8 cellular contexts compared by ENCODE assay signal in genomic region chr5:181188700-181189362, GRCh38. TPM values are rescaled to one million over a fixed set of nuclear protein-coding genes. Genes with fewer than 3 reads are reported as not detected.
A peak's percentile ranks its signal among the peaks of the same experiment; 100 is the strongest.
DNase-seq lines count a peak whose midpoint lies in the region; ATAC-seq and TF ChIP-seq lines count a peak whose summit lies in the region.

No MANE protein-coding gene starts in this region.

- H3K27me3 ChIP-seq in MG63, result no peaks in the 10 kb centered on the region
- H3K27me3 ChIP-seq in aorta (ENCODE audit: control insufficient read depth in 1 of 2, insufficient read depth in 2 of 2, low read length in 1 of 2), result no peaks in the 10 kb centered on the region

- H3K4me1 ChIP-seq in aorta (ENCODE audit: control insufficient read depth in 1 of 2, insufficient read depth in 2 of 2, low read length in 2 of 2), result no peaks in the 10 kb centered on the region

- H3K4me3 ChIP-seq in MG63 (peak overlapping the region; percentile 87), aorta (ENCODE audit: low read length in 2 of 2) (peak overlapping the region; percentile 75 to 86)

- H3K9me3 ChIP-seq in MG63 (no peaks in the 10 kb centered on the region), aorta (ENCODE audit: control insufficient read depth, low read length) (no peaks in the 10 kb centered on the region)

- WGBS in aorta, 2 donors, result 0% methylated on average over 35 of the region's 35 CpGs

- peak overlapping the region; percentile 60 for H3K27ac ChIP-seq in C4-2B
- peak overlapping the region in 1 of 2 donors; percentile 52 for H3K27ac ChIP-seq in aorta (ENCODE audit: low read depth in 1 of 2, low read length in 2 of 2)

- intact Hi-C loops in head of caudate nucleus (cut with DNase I), result no loop called here
- intact Hi-C loops in posterior vena cava (cut with DNase I), result loop anchor here in 1 of 2 donors (10.0 kb wide), 1 partner anchor 56 kb away; the partner anchor contains the start of gene RACK1
- intact Hi-C loops in aorta (cut with DNase I), result loop anchor here (1.0 to 10.0 kb wide), 5 partner anchors 17 to 76 kb away; partner anchors contain the start of gene TRIM52 (in 1 of the 2)

- TF ChIP-seq CTCF in C4-2B (conservative IDR thresholded peaks at IDR 0.05), result no peak

- peak; percentile 78 for DNase-seq in MG63
- peak; percentile 66 for DNase-seq in activated effector memory CD4-positive, alpha-beta T cell treated with Interleukin-2 at 50 U/mL for 16 hours
- peak; percentile 48 to 94 (median 80) for DNase-seq in head of caudate nucleus
- peak; percentile 85 for DNase-seq in posterior vena cava (ENCODE audit: low spot score)
- DNase-seq in aorta, result peak; percentile 78 to 81

- H3K36me3 ChIP-seq in MG63, result no peaks in the 10 kb centered on the region; the same call in 1 of the 2 replicates
- no peaks in the 10 kb centered on the region for H3K36me3 ChIP-seq in aorta (ENCODE audit: control insufficient read depth in 1 of 2, insufficient read depth in 2 of 2, low read length in 1 of 2)

- ATAC-seq in aorta (ENCODE audit: low FRiP score), result peak; percentile 74
- ATAC-seq in GM19463 (IDR thresholded peaks at IDR 0.05; ENCODE audit: unreplicated experiment), result no peak
- no peak for ATAC-seq in GM19395 (IDR thresholded peaks at IDR 0.05; ENCODE audit: unreplicated experiment)

RNA-seq across cellular contexts. Expression of gene TRIM7, which starts 16.2 kb away (rescaled TPM):
- total RNA-seq in MG63 (2014; rRNA removed; shearing (Covaris generic); ENCODE audit: low replicate concordance), result 15.6 and 22.6 TPM in 2 replicates
- total RNA-seq in posterior vena cava (1 to 10 TPM; 3.1 to 3.5 TPM), aorta (1 to 10 TPM; 3.0 to 6.9 TPM)
- polyA plus RNA-seq in aorta, result 1 to 10 TPM; 4.3 to 6.3 TPM

RNA-seq across cellular contexts. Expression of gene TRIM41, which starts 34.2 kb away (rescaled TPM):
- 31.9 and 43.0 TPM in 2 replicates for total RNA-seq in MG63 (2014; rRNA removed; shearing (Covaris generic); ENCODE audit: low replicate concordance)
- total RNA-seq in posterior vena cava (10 to 100 TPM; 15.2 to 20.4 TPM), aorta (10 to 100 TPM; 15.2 to 21.4 TPM)
- polyA plus RNA-seq in aorta, result 10 to 100 TPM; 15.7 to 22.2 TPM

RNA-seq across cellular contexts. Expression of gene OR2V2, which starts 41.4 kb away (rescaled TPM):
- not detected in 2 replicates for total RNA-seq in MG63 (2014; rRNA removed; shearing (Covaris generic); ENCODE audit: low replicate concordance)
- not detected for total RNA-seq in posterior vena cava
- not detected for total RNA-seq in aorta
- not detected for polyA plus RNA-seq in aorta

RNA-seq across cellular contexts. Expression of gene RACK1, which starts 54.9 kb away (rescaled TPM):
- total RNA-seq in MG63 (2014; rRNA removed; shearing (Covaris generic); ENCODE audit: low replicate concordance), result 8,781 and 10,327 TPM in 2 replicates
- total RNA-seq in posterior vena cava (1,000 to 10,000 TPM; 1,013 to 1,030 TPM), aorta (1,000 to 10,000 TPM in 1 of 2 donors, 100 to 1,000 TPM in 1; 922 to 1,191 TPM)
- 1,000 to 10,000 TPM; 1,838 to 2,024 TPM for polyA plus RNA-seq in aorta

RNA-seq across cellular contexts. Expression of gene OR2V1, which starts 57.9 kb away (rescaled TPM):
- not detected in 2 replicates for total RNA-seq in MG63 (2014; rRNA removed; shearing (Covaris generic); ENCODE audit: low replicate concordance)
- total RNA-seq in posterior vena cava (not detected), aorta (not detected)
- not detected for polyA plus RNA-seq in aorta
